In the genomic region with DNA sequence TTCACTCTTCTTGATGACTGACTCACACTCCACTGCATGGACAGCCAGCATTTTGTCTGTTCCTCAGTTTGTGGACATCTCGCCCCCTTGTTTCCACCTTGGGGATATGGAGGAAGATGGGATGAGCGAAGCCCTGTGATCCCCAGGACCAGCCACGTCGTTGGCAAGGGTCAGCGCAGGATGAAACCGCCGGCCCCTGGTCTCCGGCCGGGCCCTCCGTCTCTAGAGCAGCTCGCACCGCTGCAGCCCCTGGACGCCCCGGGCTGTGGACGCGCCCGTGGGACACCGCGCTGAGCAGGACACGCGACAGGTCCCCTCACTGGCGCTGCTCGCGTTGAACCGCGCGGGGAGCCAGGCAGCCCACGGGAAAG, we compare ENCODE assay signal across 8 cellular contexts. TPM values are rescaled to one million over a fixed set of nuclear protein-coding genes. Genes with fewer than 3 reads are reported as not detected.
DNase-seq lines count a peak whose midpoint lies in the region; ATAC-seq and TF ChIP-seq lines count a peak whose summit lies in the region.

No MANE protein-coding gene starts in this region.

- no peaks in the 10 kb centered on the region for H3K9me3 Mint-ChIP-seq in stimulated activated naive CD8-positive, alpha-beta T cell treated with anti-CD3 and anti-CD28 coated beads, Interleukin-15, Interleukin-2, amounts not matched to agents 100 ng/mL and 50 ng/mL, for 24 hours

- peak; percentile 29 for ATAC-seq in GM19351 (IDR thresholded peaks at IDR 0.05; ENCODE audit: unreplicated experiment)
- peak; percentile 26 for ATAC-seq in HG03460 (IDR thresholded peaks at IDR 0.05; ENCODE audit: unreplicated experiment)

- H3K36me3 Mint-ChIP-seq in stimulated activated naive CD8-positive, alpha-beta T cell treated with anti-CD3 and anti-CD28 coated beads, Interleukin-15, Interleukin-2, amounts not matched to agents 100 ng/mL and 50 ng/mL, for 24 hours (ENCODE audit: low read depth): peaks cover 21% of the 10 kb centered on the region

- peak overlapping the region; percentile 92 for H3K9ac ChIP-seq in adipocyte (ENCODE audit: low read length)

- H3K9me3 ChIP-seq in adipocyte (ENCODE audit: control insufficient read depth, low read length): no peaks in the 10 kb centered on the region

- peak overlapping the region; percentile 63 for H3K4me3 ChIP-seq in AG09309 (ENCODE audit: control insufficient read depth, low read depth, low read length)
- H3K4me3 ChIP-seq in adipocyte (ENCODE audit: low read length): peak overlapping the region; percentile 96

- TF ChIP-seq CTCF in AG09309 (IDR thresholded peaks at IDR 0.05; ENCODE audit: control insufficient read depth, insufficient read depth, low read depth, low read length, missing control alignments): no peak

- peaks cover 53% of the 10 kb centered on the region for H3K4me1 Mint-ChIP-seq in stimulated activated naive CD8-positive, alpha-beta T cell treated with anti-CD3 and anti-CD28 coated beads, Interleukin-15, Interleukin-2, amounts not matched to agents 100 ng/mL and 50 ng/mL, for 24 hours (ENCODE audit: low read depth)

- no peaks in the 10 kb centered on the region for H3K27me3 ChIP-seq in adipocyte (replicated peaks; ENCODE audit: control insufficient read depth, insufficient read depth, low read length)

- H3K4me1 ChIP-seq in adipocyte (ENCODE audit: control insufficient read depth, insufficient read depth, low read length): peaks cover 22% of the 10 kb centered on the region

- no peaks in the 10 kb centered on the region for H3K27me3 Mint-ChIP-seq in stimulated activated naive CD8-positive, alpha-beta T cell treated with anti-CD3 and anti-CD28 coated beads, Interleukin-15, Interleukin-2, amounts not matched to agents 100 ng/mL and 50 ng/mL, for 24 hours

- H3K27ac Mint-ChIP-seq in stimulated activated naive CD8-positive, alpha-beta T cell treated with anti-CD3 and anti-CD28 coated beads, Interleukin-15, Interleukin-2, amounts not matched to agents 100 ng/mL and 50 ng/mL, for 24 hours: peak overlapping the region; percentile 94

- H3K36me3 ChIP-seq in adipocyte (ENCODE audit: control insufficient read depth, insufficient read depth, low read length, severe bottlenecking): peaks cover 8% of the 10 kb centered on the region

- peak overlapping the region; percentile 89 for H3K4me3 Mint-ChIP-seq in stimulated activated naive CD8-positive, alpha-beta T cell treated with anti-CD3 and anti-CD28 coated beads, Interleukin-15, Interleukin-2, amounts not matched to agents 100 ng/mL and 50 ng/mL, for 24 hours

- no peak for DNase-seq in AG09309 (ENCODE audit: low read depth)
- DNase-seq in adipocyte (ENCODE audit: low read depth): no peak
- DNase-seq in iPS-NIHi11 (ENCODE audit: low spot score): peak; percentile 5
- DNase-seq in DMS 273 treated with DMSO at 0.1 percent for 48 hours (lab: John Stamatoyannopoulos, UW): no peak
- DNase-seq in dermis blood vessel endothelial cell: no peak

RNA-seq across cellular contexts. Expression of a gene that starts 0.6 kb away (rescaled TPM):
- total RNA-seq in dermis blood vessel endothelial cell: 15.3 and 17.3 TPM in 2 replicates
